ENCODE assay signal across 16 cellular contexts in the genomic region with DNA sequence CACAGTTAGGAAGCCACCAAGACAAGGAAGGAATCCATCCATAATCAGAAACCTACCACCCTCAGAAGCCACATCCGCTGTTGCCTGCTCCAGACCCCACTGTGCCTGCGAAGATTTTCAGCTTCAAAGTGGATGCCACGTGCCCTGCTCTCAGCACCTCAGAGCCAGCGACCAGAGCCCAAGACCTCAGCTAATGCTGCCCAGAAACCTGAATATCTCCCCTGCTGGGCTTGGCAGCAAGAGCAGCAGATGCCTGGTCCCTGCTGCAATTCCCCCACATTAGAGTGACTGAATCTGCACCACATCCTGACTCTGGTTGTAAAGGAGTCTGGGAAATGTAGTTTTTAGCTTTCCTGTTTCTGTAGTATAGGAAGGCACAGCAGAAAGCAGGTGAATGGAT. TPM values are rescaled to one million over a fixed set of nuclear protein-coding genes. Genes with fewer than 3 reads are reported as not detected.
A peak's percentile ranks its signal among the peaks of the same experiment; 100 is the strongest.
DNase-seq lines count a peak whose midpoint lies in the region; ATAC-seq and TF ChIP-seq lines count a peak whose summit lies in the region.
"Had no signal": no experiment of that assay in that cellular context is flagged by ENCODE, and none has a peak within 500 bp of the region (broad histone marks: within the 10 kb centered on the region; RNA-seq: fewer than 3 reads in every experiment).

No MANE protein-coding gene starts in this region.

- no peak overlapping the region for H2BK15ac ChIP-seq in mesenchymal stem cell (ENCODE audit: low read depth, poor library complexity, severe bottlenecking)

- no peak overlapping the region for H2AFZ ChIP-seq in mesenchymal stem cell (ENCODE audit: low read depth, low read length)

- no peak for TF ChIP-seq CTCF in GM10266 (IDR thresholded peaks at IDR 0.05; ENCODE audit: control insufficient read depth, insufficient read depth, low read depth, missing control alignments)

- no peak overlapping the region for H2BK12ac ChIP-seq in mesenchymal stem cell (ENCODE audit: low read length in 2 of 2)

- H3K27me3 ChIP-seq in mesenchymal stem cell (ENCODE audit: control insufficient read depth in 1 of 2, insufficient read depth in 1 of 2, low read length in 2 of 2) = peaks cover 12 to 24% of the 10 kb centered on the region in 2 experiments
- H3K27me3 ChIP-seq: ovary had no signal

- no peak overlapping the region for H2BK120ac ChIP-seq in mesenchymal stem cell (ENCODE audit: low read depth, low read length)

- no peaks in the 10 kb centered on the region for H3K9me3 Mint-ChIP-seq in activated T-helper 1 cell treated with anti-CD3 and anti-CD28 coated beads, Interleukin-12 subunit alpha, Interleukin-12 subunit beta, Interleukin-2, Interleukin-4 antibody, amounts not matched to agents 30 ng/mL and 10 ng/mL and 1 ng/mL, durations not matched to agents 14 hours and 24 hours and 36 hours

- H3K4me3 ChIP-seq in mesenchymal stem cell (ENCODE audit: insufficient read depth in 1 of 2, low read depth in 1 of 2, low read length in 2 of 2) = no peak overlapping the region
- H3K4me3 ChIP-seq: left lung, ovary had no signal

- no peak overlapping the region for H2AK5ac ChIP-seq in mesenchymal stem cell (ENCODE audit: low read length, severe bottlenecking)

- no peak overlapping the region for H3K18ac ChIP-seq in mesenchymal stem cell (ENCODE audit: low read depth in 1 of 2, low read length in 2 of 2)

- no peak overlapping the region for H3K27ac ChIP-seq in mesenchymal stem cell (ENCODE audit: low read length, poor library complexity, severe bottlenecking)
- H3K27ac ChIP-seq: left lung, ovary had no signal

- no peak overlapping the region for H3K9ac ChIP-seq in mesenchymal stem cell (ENCODE audit: low read length)

- peak overlapping the region; percentile 54 for H3K4me3 Mint-ChIP-seq in activated T-helper 1 cell treated with anti-CD3 and anti-CD28 coated beads, Interleukin-12 subunit alpha, Interleukin-12 subunit beta, Interleukin-2, Interleukin-4 antibody, amounts not matched to agents 30 ng/mL and 10 ng/mL and 1 ng/mL, durations not matched to agents 14 hours and 24 hours and 36 hours

- H2BK5ac ChIP-seq in mesenchymal stem cell (ENCODE audit: low read depth, low read length, poor library complexity, severe bottlenecking) = no peak overlapping the region

- H3K36me3 Mint-ChIP-seq in activated T-helper 1 cell treated with anti-CD3 and anti-CD28 coated beads, Interleukin-12 subunit alpha, Interleukin-12 subunit beta, Interleukin-2, Interleukin-4 antibody, amounts not matched to agents 30 ng/mL and 10 ng/mL and 1 ng/mL, durations not matched to agents 14 hours and 24 hours and 36 hours (ENCODE audit: low read depth) = no peaks in the 10 kb centered on the region

- DNase-seq in NCI-H748 (lab: John Stamatoyannopoulos, UW; ENCODE audit: unreplicated experiment) (peak; percentile 24), NCI-H748 treated with DMSO at 0.1 percent for 48 hours (lab: John Stamatoyannopoulos, UW) (no peak), LHCN-M2 (ENCODE audit: low read depth) (peak; percentile 18), mesenchymal stem cell (peak; percentile 2), GM10266 (ENCODE audit: extremely low spot score) (no peak), HPDE6-E6E7 (ENCODE audit: extremely low spot score) (no peak)
- peak; percentile 12 for DNase-seq in activated T-helper 1 cell treated with anti-CD3 and anti-CD28 coated beads, Interleukin-12 subunit alpha, Interleukin-12 subunit beta, Interleukin-2, Interleukin-4 antibody, amounts not matched to agents 30 ng/mL and 10 ng/mL and 1 ng/mL, durations not matched to agents 14 hours and 24 hours and 36 hours (ENCODE audit: low spot score)
- DNase-seq: left lung; NCI-H2029; ovary; SIG-M5; stimulated activated CD4-positive, alpha-beta T cell treated with anti-CD3 and anti-CD28 coated beads, Interleukin-4, amount 100 ng/mL, for 1 hour; substantia nigra had no signal

- no peaks in the 10 kb centered on the region for H3K9me3 ChIP-seq in mesenchymal stem cell (ENCODE audit: control insufficient read depth, low read length)
- H3K9me3 ChIP-seq: left lung, ovary had no signal

- intact Hi-C loops in activated T-helper 1 cell treated with anti-CD3 and anti-CD28 coated beads, Interleukin-12 subunit alpha, Interleukin-12 subunit beta, Interleukin-2, Interleukin-4 antibody, amounts not matched to agents 30 ng/mL and 10 ng/mL and 1 ng/mL, durations not matched to agents 14 hours and 24 hours and 36 hours (cut with micrococcal nuclease) = loop anchor here (1.0 kb wide), 3 partner anchors 256 to 736 kb away; no protein-coding TSS in a partner anchor

- H3K23ac ChIP-seq in mesenchymal stem cell (ENCODE audit: low read length in 2 of 2) = no peak overlapping the region

- H3K4me2 ChIP-seq in mesenchymal stem cell (ENCODE audit: low read length, poor library complexity, severe bottlenecking) = no peak overlapping the region

- whole genome bisulfite sequencing in mesenchymal stem cell = 74% methylated on average over 4 of the region's 4 CpGs

- H3K27ac Mint-ChIP-seq in activated T-helper 1 cell treated with anti-CD3 and anti-CD28 coated beads, Interleukin-12 subunit alpha, Interleukin-12 subunit beta, Interleukin-2, Interleukin-4 antibody, amounts not matched to agents 30 ng/mL and 10 ng/mL and 1 ng/mL, durations not matched to agents 14 hours and 24 hours and 36 hours = no peak overlapping the region

- H3K27me3 Mint-ChIP-seq in activated T-helper 1 cell treated with anti-CD3 and anti-CD28 coated beads, Interleukin-12 subunit alpha, Interleukin-12 subunit beta, Interleukin-2, Interleukin-4 antibody, amounts not matched to agents 30 ng/mL and 10 ng/mL and 1 ng/mL, durations not matched to agents 14 hours and 24 hours and 36 hours (ENCODE audit: insufficient read depth) = peaks cover 33% of the 10 kb centered on the region

- H4K91ac ChIP-seq in mesenchymal stem cell (ENCODE audit: low read length) = no peak overlapping the region

- no peak for ATAC-seq in HG03135 (IDR thresholded peaks at IDR 0.05; ENCODE audit: unreplicated experiment)
- ATAC-seq: left lung had no signal

- no peaks in the 10 kb centered on the region for H3K36me3 ChIP-seq in mesenchymal stem cell (ENCODE audit: control insufficient read depth in 1 of 2, insufficient read depth in 2 of 2, low read depth in 1 of 2, low read length in 2 of 2)
- H3K36me3 ChIP-seq: left lung, ovary had no signal

- H3K79me1 ChIP-seq in mesenchymal stem cell (replicated peaks; ENCODE audit: low read length, poor library complexity, severe bottlenecking) = no peaks in the 10 kb centered on the region

- no peak overlapping the region for H4K8ac ChIP-seq in mesenchymal stem cell (ENCODE audit: low read length)

- H3K4me1 Mint-ChIP-seq in activated T-helper 1 cell treated with anti-CD3 and anti-CD28 coated beads, Interleukin-12 subunit alpha, Interleukin-12 subunit beta, Interleukin-2, Interleukin-4 antibody, amounts not matched to agents 30 ng/mL and 10 ng/mL and 1 ng/mL, durations not matched to agents 14 hours and 24 hours and 36 hours (ENCODE audit: low read depth) = peaks cover 22% of the 10 kb centered on the region

- no peak overlapping the region for H3K4ac ChIP-seq in mesenchymal stem cell (ENCODE audit: low read depth in 1 of 2, low read length in 2 of 2)

- no peak overlapping the region for H3K14ac ChIP-seq in mesenchymal stem cell (ENCODE audit: low read length in 2 of 2)

- H3K4me1 ChIP-seq in mesenchymal stem cell (ENCODE audit: control insufficient read depth, insufficient read depth, low read depth, low read length) = no peaks in the 10 kb centered on the region
- H3K4me1 ChIP-seq: left lung had no signal

RNA-seq across cellular contexts. Expression of a gene that starts 10.7 kb away (rescaled TPM):
- total RNA-seq in LHCN-M2 (2014; rRNA removed) = 10.7 and 11.0 TPM in 2 replicates
- polyA plus RNA-seq in LHCN-M2 (2012) = 3.5 TPM
- 0.56 TPM in 1 of 2 replicates, not detected in the other for total RNA-seq in activated T-helper 1 cell treated with anti-CD3 and anti-CD28 coated beads, Interleukin-12 subunit alpha, Interleukin-12 subunit beta, Interleukin-2, Interleukin-4 antibody, amounts not matched to agents 30 ng/mL and 10 ng/mL and 1 ng/mL, durations not matched to agents 14 hours and 24 hours and 36 hours
- 9.7 TPM for polyA plus RNA-seq in mesenchymal stem cell (2013, experiment 1 of 2)
- 9.8 TPM for polyA plus RNA-seq in mesenchymal stem cell (2013, experiment 2 of 2)

RNA-seq across cellular contexts. Expression of a gene that starts 54.3 kb away (rescaled TPM):
- not detected in 2 replicates for total RNA-seq in LHCN-M2 (2014; rRNA removed)
- not detected for polyA plus RNA-seq in LHCN-M2 (2012)
- total RNA-seq in activated T-helper 1 cell treated with anti-CD3 and anti-CD28 coated beads, Interleukin-12 subunit alpha, Interleukin-12 subunit beta, Interleukin-2, Interleukin-4 antibody, amounts not matched to agents 30 ng/mL and 10 ng/mL and 1 ng/mL, durations not matched to agents 14 hours and 24 hours and 36 hours = not detected in 2 replicates
- not detected for polyA plus RNA-seq in mesenchymal stem cell (2013, experiment 1 of 2)
- polyA plus RNA-seq in mesenchymal stem cell (2013, experiment 2 of 2) = not detected
- total RNA-seq: chondrocyte, fibroblast of villous mesenchyme, ovary had no signal
- polyA plus RNA-seq: ovary had no signal

Comparison
In these comparisons a context has a peak if more than half of its experiments do, and no peak if none do; other contexts are left out.
1. DNase-seq: peak in NCI-H748 (single experiment), LHCN-M2 (single experiment), activated T-helper 1 cell treated with anti-CD3 and anti-CD28 coated beads, Interleukin-12 subunit alpha, Interleukin-12 subunit beta, Interleukin-2, Interleukin-4 antibody, amounts not matched to agents 30 ng/mL and 10 ng/mL and 1 ng/mL, durations not matched to agents 14 hours and 24 hours and 36 hours (single experiment) and mesenchymal stem cell (single experiment); none in NCI-H748 treated with DMSO at 0.1 percent for 48 hours (single experiment), GM10266 (single experiment) and HPDE6-E6E7 (single experiment).